ENCODE assay signal across 17 cellular contexts in genomic region chr17:3511841-3512511, GRCh38. TPM values are rescaled to one million over a fixed set of nuclear protein-coding genes. Genes with fewer than 3 reads are reported as not detected.
DNase-seq lines count a peak whose midpoint lies in the region; ATAC-seq and TF ChIP-seq lines count a peak whose summit lies in the region.
"Had no signal": no experiment of that assay in that cellular context is flagged by ENCODE, and none has a peak within 500 bp of the region (broad histone marks: within the 10 kb centered on the region; RNA-seq: fewer than 3 reads in every experiment).

No MANE protein-coding gene starts in this region.

- ATAC-seq in body of pancreas (peak; percentile 5), left ventricle myocardium superior (peak; percentile 50), psoas muscle (peak; percentile 38 to 50 (median 39)), left colon (no peak), GM18520 (IDR thresholded peaks at IDR 0.05; ENCODE audit: unreplicated experiment) (no peak)

- H3K4me1 ChIP-seq in body of pancreas, result peaks cover 26% of the 10 kb centered on the region
- H3K4me1 ChIP-seq in psoas muscle, result peaks cover 26% of the 10 kb centered on the region
- H3K4me1 ChIP-seq: A549 had no signal

- DNase-seq in AG08395 (ENCODE audit: low spot score) (peak; percentile 60), body of pancreas (no peak), left ventricle myocardium superior (peak; percentile 41), psoas muscle (peak in 1 of 2 donors; percentile 62), left colon (no peak), SHP77 (lab: John Stamatoyannopoulos, UW) (no peak), type B pancreatic cell (ENCODE audit: extremely low spot score, unreplicated experiment) (no peak)
- DNase-seq: activated CD4-positive, alpha-beta T cell treated with anti-CD3 and anti-CD28 coated beads, Interleukin-2, amount 10 ng/mL, durations not matched to agents 7 days and 5 days; activated effector memory CD4-positive, alpha-beta T cell treated with Interleukin-2 at 50 U/mL for 16 hours; Karpas-422; NCI-H1436 treated with DMSO at 0.1 percent for 48 hours; NCI-H510A had no signal

- TF ChIP-seq CTCF in body of pancreas (IDR thresholded peaks at IDR 0.05) (no peak), psoas muscle (IDR thresholded peaks at IDR 0.05) (no peak), type B pancreatic cell (conservative IDR thresholded peaks at IDR 0.05) (no peak)

- H3K4me3 Mint-ChIP-seq in type B pancreatic cell, result no peak overlapping the region
- H3K4me3 Mint-ChIP-seq: T-helper 2 cell treated with Interferon-gamma antibody and Interleukin-4, amounts not matched to agents 5 μg/mL and 100 μg/mL, for 36 hours had no signal

- H3K36me3 Mint-ChIP-seq in type B pancreatic cell, result no peaks in the 10 kb centered on the region

- H3K9me3 ChIP-seq in body of pancreas (no peaks in the 10 kb centered on the region), psoas muscle (no peaks in the 10 kb centered on the region)
- H3K9me3 ChIP-seq: A549, thoracic aorta had no signal

- H3K27ac ChIP-seq in body of pancreas (peak overlapping the region; percentile 17 to 94 (median 88)), psoas muscle (peak overlapping the region; percentile 89)
- H3K27ac ChIP-seq: A549 had no signal

- no peaks in the 10 kb centered on the region for H3K36me3 ChIP-seq in body of pancreas (replicated peaks in 1 of 2; ENCODE audit: insufficient read depth in 1 of 2, low read depth in 2 of 2)
- no peaks in the 10 kb centered on the region for H3K36me3 ChIP-seq in psoas muscle (ENCODE audit: insufficient read depth in 1 of 2, low read depth in 1 of 2)
- H3K36me3 ChIP-seq: thoracic aorta had no signal

- TF ChIP-seq POLR2A in body of pancreas (IDR thresholded peaks at IDR 0.05), result no peak

- H3K4me3 ChIP-seq in body of pancreas (no peak overlapping the region), psoas muscle (peak overlapping the region; percentile 55)
- H3K4me3 ChIP-seq: A549 had no signal

- no peak overlapping the region for H3K27ac Mint-ChIP-seq in type B pancreatic cell
- H3K27ac Mint-ChIP-seq: activated CD4-positive, alpha-beta T cell treated with anti-CD3 and anti-CD28 coated beads, Interleukin-2, amount 10 ng/mL, durations not matched to agents 7 days and 5 days; T-helper 2 cell treated with Interferon-gamma antibody and Interleukin-4, amounts not matched to agents 5 μg/mL and 100 μg/mL, for 36 hours had no signal

- H3K27me3 ChIP-seq in body of pancreas (no peaks in the 10 kb centered on the region), psoas muscle (ENCODE audit: insufficient read depth in 3 of 3, low read length in 2 of 3) (no peaks in the 10 kb centered on the region)

- intact Hi-C loops in body of pancreas (cut with DNase I), result no loop called here
- intact Hi-C loops in left ventricle myocardium superior (cut with micrococcal nuclease), result no loop called here
- intact Hi-C loops in psoas muscle (cut with DNase I), result no loop called here
- intact Hi-C loops in left colon (cut with DNase I, micrococcal nuclease), result no loop called here

- H3K27me3 Mint-ChIP-seq in type B pancreatic cell, result no peaks in the 10 kb centered on the region

- 54 to 62% methylated on average over 7 to 8 of the region's 8 CpGs for WGBS in body of pancreas, 2 donors
- WGBS in psoas muscle, 3 donors, result 30 to 50% (median 35%) methylated on average over 5 to 8 of the region's 8 CpGs

- peaks cover 14% of the 10 kb centered on the region for H3K4me1 Mint-ChIP-seq in type B pancreatic cell (ENCODE audit: unreplicated experiment)
- H3K4me1 Mint-ChIP-seq: activated CD4-positive, alpha-beta T cell treated with anti-CD3 and anti-CD28 coated beads, Interleukin-2, amount 10 ng/mL, durations not matched to agents 7 days and 5 days had no signal

- H3K9me3 Mint-ChIP-seq in type B pancreatic cell, result no peaks in the 10 kb centered on the region
- H3K9me3 Mint-ChIP-seq: activated CD4-positive, alpha-beta T cell treated with anti-CD3 and anti-CD28 coated beads, Interleukin-2, amount 10 ng/mL, durations not matched to agents 7 days and 5 days; T-helper 2 cell treated with Interferon-gamma antibody and Interleukin-4, amounts not matched to agents 5 μg/mL and 100 μg/mL, for 36 hours had no signal

RNA-seq across cellular contexts. Expression of gene ASPA, which starts 36.2 kb away (rescaled TPM):
- under 1 TPM; 0.66 to 0.78 TPM for total RNA-seq in body of pancreas
- 3.7 TPM for total RNA-seq in left ventricle myocardium superior
- 1 to 10 TPM; 2.9 to 4.8 (median 3.9) TPM for total RNA-seq in psoas muscle
- 1 to 10 TPM in 2 of 3 donors, under 1 TPM in 1; 0.68 to 2.3 (median 1.2) TPM for polyA plus RNA-seq in psoas muscle
- 1 to 10 TPM; 1.0 to 3.1 TPM for total RNA-seq in left colon
- 0.33 and 0.51 TPM in 2 replicates for total RNA-seq in type B pancreatic cell (ENCODE audit: low replicate concordance)
- total RNA-seq: activated CD4-positive, alpha-beta T cell treated with anti-CD3 and anti-CD28 coated beads, Interleukin-2, amount 10 ng/mL, durations not matched to agents 7 days and 5 days; bronchial epithelial cell had no signal
- polyA plus RNA-seq: A549 had no signal

RNA-seq across cellular contexts. Expression of gene SPATA22, which starts 40.4 kb away (rescaled TPM):
- not detected for total RNA-seq in body of pancreas
- total RNA-seq in left ventricle myocardium superior, result 0.50 TPM
- under 1 TPM in 2 of 4 donors, not detected in 2; 0.50 to 0.54 TPM for total RNA-seq in psoas muscle
- under 1 TPM in 2 of 3 donors, not detected in 1; 0.05 to 0.12 TPM for polyA plus RNA-seq in psoas muscle
- total RNA-seq in left colon, result not detected
- not detected in 2 replicates for total RNA-seq in type B pancreatic cell (ENCODE audit: low replicate concordance)
- total RNA-seq: bronchial epithelial cell, thoracic aorta had no signal
- polyA plus RNA-seq: A549 had no signal

RNA-seq across cellular contexts. Expression of gene TRPV3, which starts 45.6 kb away (rescaled TPM):
- total RNA-seq in body of pancreas (under 1 TPM in 1 of 2 donors, not detected in 1; 0.33 TPM), left ventricle myocardium superior (1.3 TPM), psoas muscle (10 to 100 TPM in 1 of 4 donors, 1 to 10 TPM in 1, under 1 TPM in 2; 0.71 to 10.1 (median 1.1) TPM), left colon (1 to 10 TPM in 1 of 2 donors, under 1 TPM in 1; 0.43 to 1.5 TPM), type B pancreatic cell (ENCODE audit: low replicate concordance) (2.3 and 3.4 TPM in 2 replicates)
- polyA plus RNA-seq in psoas muscle, result under 1 TPM; 0.32 to 0.38 (median 0.36) TPM

Comparison
In these comparisons a context has a peak if more than half of its experiments do, and no peak if none do; other contexts are left out.
1. DNase-seq: peak in AG08395 (single experiment) and left ventricle myocardium superior (single experiment); none in body of pancreas (0 of 4), left colon (0 of 2), SHP77 (0 of 2) and type B pancreatic cell (single experiment).
2. ATAC-seq: peak in body of pancreas (single experiment), left ventricle myocardium superior (single experiment) and psoas muscle (4 of 4); none in left colon (single experiment) and GM18520 (single experiment).